Comparison of ENCODE assay signal across 8 cellular contexts in the genomic region with DNA sequence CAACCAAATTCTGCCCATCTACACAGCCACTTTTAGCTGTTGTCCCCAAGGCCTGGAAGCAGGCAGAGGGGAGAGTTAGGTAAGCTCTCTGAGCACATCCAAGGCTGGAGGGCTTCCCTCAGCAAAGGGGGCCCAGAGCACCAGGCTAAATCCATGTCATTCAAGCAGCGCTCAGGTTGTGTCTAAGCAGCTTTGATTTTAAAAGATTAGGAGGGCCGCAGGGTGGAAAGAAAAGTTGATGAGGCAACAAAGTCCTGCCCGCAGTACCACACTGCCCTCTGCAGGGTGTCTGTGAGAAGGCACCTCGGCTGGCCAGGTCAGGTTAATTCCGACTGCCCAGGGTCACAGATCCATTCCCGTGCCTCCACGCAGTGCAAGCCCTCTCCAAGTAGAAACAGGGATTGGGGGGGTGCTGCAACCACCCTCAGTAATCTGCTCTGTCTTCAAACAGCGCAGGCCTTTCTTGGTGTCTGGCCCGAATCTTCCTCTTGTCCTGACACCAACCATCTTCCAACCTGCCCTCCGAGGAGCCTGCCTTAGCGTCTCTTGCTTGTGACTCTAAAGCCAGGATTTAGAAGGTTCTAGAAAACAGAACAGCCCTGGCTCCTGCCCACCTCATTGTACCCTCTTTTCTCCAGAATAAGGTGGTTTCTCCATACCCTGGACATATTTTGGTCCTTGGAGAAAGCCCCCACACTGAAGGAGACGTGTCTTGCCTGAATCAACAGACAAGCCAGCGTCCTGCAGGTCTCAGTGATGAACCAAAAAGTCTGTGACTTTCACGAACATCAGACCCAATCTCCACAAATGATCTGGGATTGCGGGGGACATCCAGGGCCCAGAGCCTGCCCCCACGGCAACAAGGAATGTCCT.
A peak's percentile ranks its signal among the peaks of the same experiment; 100 is the strongest.
DNase-seq lines count a peak whose midpoint lies in the region; ATAC-seq, FAIRE-seq and TF ChIP-seq lines count a peak whose summit lies in the region.

No MANE protein-coding gene starts in this region.

- no peaks in the 10 kb centered on the region for H3K9me3 ChIP-seq in CD4-positive, alpha-beta T cell (ENCODE audit: control insufficient read depth, low read length)
- no peaks in the 10 kb centered on the region for H3K9me3 ChIP-seq in WERI-Rb-1 (ENCODE audit: severe bottlenecking)
- H3K9me3 ChIP-seq in spleen: no peaks in the 10 kb centered on the region

- no peak; the same call in 1 of the 2 replicates for TF ChIP-seq POLR2A in H54 (IDR thresholded peaks at IDR 0.05; ENCODE audit: low read depth, low read length)
- no peak for TF ChIP-seq POLR2A in spleen (IDR thresholded peaks at IDR 0.05)

- WGBS in spleen, 5 donors: 44 to 50% (median 48%) methylated on average over 16 of the region's 16 CpGs

- H3K27me3 ChIP-seq in CD4-positive, alpha-beta T cell (ENCODE audit: control insufficient read depth, insufficient read depth, low read length): no peaks in the 10 kb centered on the region
- no peaks in the 10 kb centered on the region for H3K27me3 ChIP-seq in WERI-Rb-1 (ENCODE audit: insufficient read depth, low read depth, severe bottlenecking)
- peaks cover 0 to 18% (median 0%) of the 10 kb centered on the region in 7 donors for H3K27me3 ChIP-seq in spleen (replicated peaks in 1 of 7)

- H3K4me3 ChIP-seq in WERI-Rb-1 (ENCODE audit: low read depth, low read length): no peak overlapping the region
- no peak overlapping the region for H3K4me3 ChIP-seq in spleen

- H3K36me3 ChIP-seq in WERI-Rb-1 (no peaks in the 10 kb centered on the region), spleen (no peaks in the 10 kb centered on the region)

- CTCF ChIA-PET in CD4-positive, alpha-beta T cell (lab: Charles Lee): interaction anchor here (0.7 to 1.5 kb wide), 7 partner anchors 9 to 1198 kb away, joined by 3 to 4 read pairs (median 3); no protein-coding TSS in a partner anchor

- in situ Hi-C loops in T47D (cut with HindIII; ENCODE audit: low pct_unique_long_range_greater_than_20kb, low sequenced_read_pairs): no loop called here

- no peak for FAIRE-seq in H54 (lab: Jason Lieb, UNC)

- no peaks in the 10 kb centered on the region for H3K36me3 Mint-ChIP-seq in CD4-positive, alpha-beta T cell (ENCODE audit: low read depth)

- ATAC-seq in CD4-positive, alpha-beta T cell (ENCODE audit: poor library complexity): peak; percentile 80
- no peak for ATAC-seq in GM21390 (IDR thresholded peaks at IDR 0.05; ENCODE audit: unreplicated experiment)

- no peak overlapping the region for H3K4me3 Mint-ChIP-seq in CD4-positive, alpha-beta T cell

- DNase-seq in CD4-positive, alpha-beta T cell: peak; percentile 42 to 76 (median 59)
- DNase-seq in H54 (ENCODE audit: insufficient read length, low spot score) (peak; percentile 61), NCI-H2171 treated with DMSO at 0.1 percent for 48 hours (lab: John Stamatoyannopoulos, UW) (peak; percentile 77), WERI-Rb-1 (peak; percentile 87), T47D (ENCODE audit: low read depth in 1 of 2, low spot score in 1 of 2) (peak; percentile 29 to 81), inferior parietal cortex (ENCODE audit: extremely low spot score) (peak; percentile 84), spleen (peak; percentile 90)

- intact Hi-C loops in CD4-positive, alpha-beta T cell (cut with DNase I, micrococcal nuclease): loop anchor here (1.0 to 5.0 kb wide), 5 partner anchors 671 to 1194 kb away; a partner anchor contains a TSS
- intact Hi-C loops in spleen (cut with DNase I; ENCODE audit: low total_unique reads): loop anchor here (2.0 kb wide), 1 partner anchor 1031 kb away; no protein-coding TSS in a partner anchor

- H3K4me1 Mint-ChIP-seq in CD4-positive, alpha-beta T cell (ENCODE audit: low read depth): peaks cover 6% of the 10 kb centered on the region

- TF ChIP-seq CTCF in CD4-positive, alpha-beta T cell (IDR thresholded peaks at IDR 0.05): peak; percentile 98
- peak; percentile 95 for TF ChIP-seq CTCF in WERI-Rb-1 (IDR thresholded peaks at IDR 0.05; ENCODE audit: low read depth, low read length)
- TF ChIP-seq CTCF in spleen (IDR thresholded peaks at IDR 0.05 in 8 of 11, conservative IDR thresholded peaks at IDR 0.05 in 3 of 11): peak; percentile 71 to 95 (median 90)

- H3K27ac Mint-ChIP-seq in CD4-positive, alpha-beta T cell: no peak overlapping the region

- no peaks in the 10 kb centered on the region for H3K9me3 Mint-ChIP-seq in CD4-positive, alpha-beta T cell

- peaks cover 2 to 25% (median 16%) of the 10 kb centered on the region in 6 donors for H3K4me1 ChIP-seq in spleen

- POLR2A ChIA-PET in CD4-positive, alpha-beta T cell (lab: Charles Lee): no interaction called here

- H3K27ac ChIP-seq in CD4-positive, alpha-beta T cell (ENCODE audit: low read depth, low read length): no peak overlapping the region
- H3K27ac ChIP-seq in WERI-Rb-1 (0 out of 2 replicates have a peak overlapping the region, but pooled peaks have one; percentile 6), spleen (peak overlapping the region in 4 of 8 donors; percentile 4 to 26 (median 11))

- no peaks in the 10 kb centered on the region for H3K27me3 Mint-ChIP-seq in CD4-positive, alpha-beta T cell
